ENCODE assay signal across 8 cellular contexts in the genomic region with DNA sequence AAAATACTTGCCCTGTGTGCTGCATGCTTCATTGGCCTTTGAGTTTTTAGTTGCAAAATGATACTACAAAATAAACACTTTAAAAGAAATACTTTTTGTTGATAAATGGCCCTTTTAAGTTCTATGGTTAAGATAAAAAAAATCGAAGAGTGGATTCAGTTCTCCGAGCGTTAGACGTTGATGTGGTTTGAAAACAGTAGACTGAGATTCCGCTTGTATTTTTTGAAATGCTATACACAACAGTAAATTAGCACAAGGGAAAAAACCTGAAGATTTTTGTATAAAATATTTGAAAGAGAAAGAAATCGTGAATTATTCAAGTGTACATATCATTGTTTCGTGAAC. TPM values are rescaled to one million over a fixed set of nuclear protein-coding genes. Genes with fewer than 3 reads are reported as not detected.
DNase-seq lines count a peak whose midpoint lies in the region; ATAC-seq and TF ChIP-seq lines count a peak whose summit lies in the region.

No MANE protein-coding gene starts in this region.

- H3F3A ChIP-seq in DOHH2 (ENCODE audit: control insufficient read depth, insufficient read depth) = no peaks in the 10 kb centered on the region

- H3K4me3 ChIP-seq in DOHH2 (ENCODE audit: low read length) (peak overlapping the region; percentile 84), Peyer's patch (peak overlapping the region; percentile 56 to 98 (median 80)), esophagus squamous epithelium (peak overlapping the region; percentile 77 to 94 (median 86)), psoas muscle (peak overlapping the region; percentile 90)

- DNase-seq in Peyer's patch (no peak), esophagus squamous epithelium (lab: John Stamatoyannopoulos, UW) (no peak), psoas muscle (no peak), NCI-H1417 treated with DMSO at 0.1 percent for 48 hours (lab: John Stamatoyannopoulos, UW) (no peak)

- H3K36me3 ChIP-seq in DOHH2 (ENCODE audit: control insufficient read depth, low read length) (peaks cover 9% of the 10 kb centered on the region; the same call in 1 of the 2 replicates), Peyer's patch (no peaks in the 10 kb centered on the region), esophagus squamous epithelium (no peaks in the 10 kb centered on the region), psoas muscle (ENCODE audit: insufficient read depth in 1 of 2, low read depth in 1 of 2) (no peaks in the 10 kb centered on the region)

- H3K4me1 ChIP-seq in DOHH2 (ENCODE audit: control insufficient read depth, low read length) (peaks cover 63% of the 10 kb centered on the region), Peyer's patch (peaks cover 0 to 23% (median 4%) of the 10 kb centered on the region in 4 donors), esophagus squamous epithelium (peaks cover 14 to 64% (median 26%) of the 10 kb centered on the region in 3 donors), psoas muscle (peaks cover 50% of the 10 kb centered on the region)

- ATAC-seq in psoas muscle (no peak), HG02623 (IDR thresholded peaks at IDR 0.05; ENCODE audit: unreplicated experiment) (no peak), GM18873 (IDR thresholded peaks at IDR 0.05; ENCODE audit: low FRiP score, unreplicated experiment) (no peak), HG03039 (IDR thresholded peaks at IDR 0.05; ENCODE audit: unreplicated experiment) (no peak)

- peaks cover 61% of the 10 kb centered on the region for H3K79me2 ChIP-seq in DOHH2 (ENCODE audit: control insufficient read depth, low read length)

- H4K20me1 ChIP-seq in DOHH2 (ENCODE audit: control insufficient read depth, insufficient read depth, low read depth, low read length) = peaks cover 3% of the 10 kb centered on the region; the same call in 1 of the 2 replicates

- peak overlapping the region; percentile 77 for H3K4me2 ChIP-seq in DOHH2 (ENCODE audit: low read length)

- intact Hi-C loops in esophagus squamous epithelium (cut with DNase I) (loop anchor here (10.0 kb wide), 1 partner anchor 123 kb away; no protein-coding TSS in a partner anchor), psoas muscle (cut with DNase I) (loop anchor here (5.0 kb wide), 2 partner anchors 85 to 130 kb away; no protein-coding TSS in a partner anchor)

- H3K9me3 ChIP-seq in DOHH2 (ENCODE audit: control insufficient read depth, insufficient read depth, low read length) (no peaks in the 10 kb centered on the region), Peyer's patch (no peaks in the 10 kb centered on the region), esophagus squamous epithelium (no peaks in the 10 kb centered on the region), psoas muscle (no peaks in the 10 kb centered on the region)

- TF ChIP-seq CTCF in DOHH2 (IDR thresholded peaks at IDR 0.05; ENCODE audit: low read depth, low read length, poor library complexity, severe bottlenecking) (no peak), Peyer's patch (IDR thresholded peaks at IDR 0.05) (no peak), esophagus squamous epithelium (IDR thresholded peaks at IDR 0.05) (no peak), psoas muscle (IDR thresholded peaks at IDR 0.05) (no peak)

- no peaks in the 10 kb centered on the region for H3K27me3 ChIP-seq in DOHH2 (ENCODE audit: control insufficient read depth, low read length)
- H3K27me3 ChIP-seq in Peyer's patch = no peaks in the 10 kb centered on the region
- H3K27me3 ChIP-seq in esophagus squamous epithelium = no peaks in the 10 kb centered on the region
- H3K27me3 ChIP-seq in psoas muscle (ENCODE audit: insufficient read depth in 3 of 3, low read length in 2 of 3) = no peaks in the 10 kb centered on the region

- no peak for TF ChIP-seq POLR2A in Peyer's patch (IDR thresholded peaks at IDR 0.05)
- TF ChIP-seq POLR2A in esophagus squamous epithelium (IDR thresholded peaks at IDR 0.05) = no peak

- no peak overlapping the region for H3K27ac ChIP-seq in DOHH2 (ENCODE audit: low read depth, low read length)
- peak overlapping the region; percentile 95 to 98 (median 97) for H3K27ac ChIP-seq in Peyer's patch
- H3K27ac ChIP-seq in esophagus squamous epithelium = peak overlapping the region in 3 of 4 donors; percentile 93 to 99 (median 98)
- peak overlapping the region; percentile 99 for H3K27ac ChIP-seq in psoas muscle

- 45 to 73% methylated on average over 7 of the region's 7 CpGs for WGBS in esophagus squamous epithelium, 2 donors
- 54 to 65% (median 54%) methylated on average over 7 of the region's 7 CpGs for WGBS in psoas muscle, 3 donors

- H3K9me2 ChIP-seq in DOHH2 (replicated peaks; ENCODE audit: control insufficient read depth, low read length) = no peaks in the 10 kb centered on the region

RNA-seq across cellular contexts. Expression of gene BMP2K, which starts 1.4 kb away (rescaled TPM):
- 10 to 100 TPM; 69.5 to 92.4 (median 78.6) TPM for total RNA-seq in Peyer's patch
- total RNA-seq in esophagus squamous epithelium = 10 to 100 TPM; 27.4 to 47.3 (median 33.7) TPM
- total RNA-seq in psoas muscle = 10 to 100 TPM; 15.2 to 19.1 (median 18.5) TPM
- polyA plus RNA-seq in psoas muscle = 1 to 10 TPM; 3.5 to 9.6 (median 7.8) TPM
